In the genomic region with DNA sequence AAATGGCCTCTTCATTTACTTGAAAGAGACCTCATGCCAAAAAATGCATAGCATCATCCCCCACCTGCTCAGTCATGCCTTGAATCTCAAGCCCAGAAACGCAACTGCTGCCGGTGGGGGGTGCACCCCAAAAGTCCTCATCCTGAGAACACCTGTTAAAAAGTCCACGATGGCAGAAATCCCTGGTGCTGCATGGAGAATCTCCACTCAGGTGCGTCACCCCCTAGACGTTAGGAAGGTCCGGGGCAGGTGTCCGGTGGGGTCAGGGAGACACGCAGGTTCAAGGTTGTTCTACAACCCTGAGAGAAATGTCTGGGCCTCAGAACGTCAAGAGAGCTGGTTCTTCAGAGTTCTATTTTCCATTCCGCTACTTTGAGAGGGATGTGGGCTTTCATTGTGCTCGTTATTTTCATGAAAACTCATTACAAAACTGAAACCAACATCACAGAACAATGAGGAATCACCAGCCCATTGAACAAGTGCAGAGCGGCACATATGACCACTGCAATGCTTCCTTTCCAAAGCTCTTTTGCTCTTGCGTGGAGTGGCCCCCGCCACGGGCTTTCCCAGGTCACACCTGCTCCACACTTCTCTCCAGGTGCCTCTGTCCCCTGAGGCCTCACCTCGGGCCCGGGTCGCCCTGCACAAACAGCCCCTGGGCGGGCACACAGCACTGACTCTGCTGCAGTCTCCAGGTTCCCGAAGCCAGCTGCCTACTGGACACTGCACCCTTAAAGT, we compare ENCODE assay signal across 8 cellular contexts.
A peak's percentile ranks its signal among the peaks of the same experiment; 100 is the strongest.
DNase-seq lines count a peak whose midpoint lies in the region; ATAC-seq and TF ChIP-seq lines count a peak whose summit lies in the region.

No MANE protein-coding gene starts in this region.

- no peak for TF ChIP-seq CTCF in heart right ventricle (IDR thresholded peaks at IDR 0.05)

- WGBS in heart right ventricle, 2 donors, result 65 to 72% methylated on average over 20 of the region's 20 CpGs

- peak; percentile 85 for ATAC-seq in HG03095 (IDR thresholded peaks at IDR 0.05; ENCODE audit: unreplicated experiment)
- peak in 7 of 8 donors; percentile 15 to 59 (median 38) for ATAC-seq in heart right ventricle

- H3K9me3 ChIP-seq in heart right ventricle, result no peaks in the 10 kb centered on the region

- peak overlapping the region in 8 of 10 donors; percentile 33 to 75 (median 60) for H3K27ac ChIP-seq in heart right ventricle

- intact Hi-C loops in heart right ventricle (cut with DNase I), result loop anchor here in 6 of 10 donors (5.0 to 10.0 kb wide), 3 partner anchors 36 to 392 kb away; no protein-coding TSS in a partner anchor

- no peaks in the 10 kb centered on the region for H3K27me3 ChIP-seq in heart right ventricle

- peaks cover 10 to 54% (median 34%) of the 10 kb centered on the region in 9 donors for H3K4me1 ChIP-seq in heart right ventricle

- no peaks in the 10 kb centered on the region for H3K36me3 ChIP-seq in heart right ventricle

- DNase-seq in activated T-cell treated with anti-CD3 and anti-CD28 coated beads for 24 hours (ENCODE audit: low read depth) (peak; percentile 28), activated T-cell treated with anti-CD3 and anti-CD28 coated beads for 4 hours (no peak), heart right ventricle (no peak), NCI-H1436 (lab: John Stamatoyannopoulos, UW) (no peak), NOMO-1 treated with DMSO at 0.1 percent for 48 hours (lab: John Stamatoyannopoulos, UW; ENCODE audit: unreplicated experiment) (no peak)
- peak; percentile 57 to 67 for DNase-seq in activated CD4-positive, alpha-beta T cell treated with anti-CD3 and anti-CD28 coated beads, Interleukin-2, amount 50 U/mL, for 48 hours
- DNase-seq in stimulated activated CD4-positive, alpha-beta T cell treated with anti-CD3 and anti-CD28 coated beads, Interleukin-4, amount 100 ng/mL, for 1 hour, result peak; percentile 39

- H3K4me3 ChIP-seq in heart right ventricle, result peak overlapping the region in 3 of 10 donors; percentile 12 to 35 (median 27)

Comparison
In these comparisons a context has a peak if more than half of its experiments do, and no peak if none do; other contexts are left out.
1. DNase-seq: peak in activated T-cell treated with anti-CD3 and anti-CD28 coated beads for 24 hours (single experiment), activated CD4-positive, alpha-beta T cell treated with anti-CD3 and anti-CD28 coated beads, Interleukin-2, amount 50 U/mL, for 48 hours (2 of 2) and stimulated activated CD4-positive, alpha-beta T cell treated with anti-CD3 and anti-CD28 coated beads, Interleukin-4, amount 100 ng/mL, for 1 hour (single experiment); none in activated T-cell treated with anti-CD3 and anti-CD28 coated beads for 4 hours (single experiment), heart right ventricle (0 of 2), NCI-H1436 (single experiment) and NOMO-1 treated with DMSO at 0.1 percent for 48 hours (single experiment).